ENCODE assay signal across 18 cellular contexts in the genomic region with DNA sequence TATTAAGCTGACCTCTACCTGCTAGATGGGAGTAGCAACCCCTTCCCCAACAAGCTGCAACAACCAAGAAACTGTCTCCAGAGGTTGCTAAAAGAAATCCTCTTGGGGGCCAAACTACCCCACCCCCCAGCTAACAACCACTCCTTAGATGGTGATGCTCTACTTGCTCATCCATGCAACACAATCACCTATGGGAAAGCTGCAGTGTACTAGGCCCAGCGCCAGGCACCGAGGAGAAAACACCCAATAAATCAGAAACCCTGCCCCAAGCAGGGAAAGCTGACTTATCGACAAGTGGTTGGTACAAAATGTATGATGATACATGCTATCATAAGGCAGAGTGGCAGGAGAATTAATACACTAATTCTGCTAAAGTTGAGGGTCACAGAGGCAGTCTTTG. TPM values are rescaled to one million over a fixed set of nuclear protein-coding genes. Genes with fewer than 3 reads are reported as not detected.
A peak's percentile ranks its signal among the peaks of the same experiment; 100 is the strongest.
DNase-seq lines count a peak whose midpoint lies in the region; ATAC-seq, FAIRE-seq and TF ChIP-seq lines count a peak whose summit lies in the region.
"Had no signal": no experiment of that assay in that cellular context is flagged by ENCODE, and none has a peak within 500 bp of the region (broad histone marks: within the 10 kb centered on the region; RNA-seq: fewer than 3 reads in every experiment).

No MANE protein-coding gene starts in this region.

- H3K36me3 ChIP-seq in Caco-2 (ENCODE audit: control insufficient read depth, insufficient read depth, low read length) = no peaks in the 10 kb centered on the region; the same call in 1 of the 2 replicates
- H3K36me3 ChIP-seq in keratinocyte (ENCODE audit: control insufficient read depth in 2 of 2, extremely low read depth in 1 of 2, insufficient read depth in 2 of 2, low read length in 2 of 2) = peaks cover 5 to 7% of the 10 kb centered on the region in 2 experiments
- no peaks in the 10 kb centered on the region for H3K36me3 ChIP-seq in CD8-positive, alpha-beta memory T cell (ENCODE audit: insufficient read depth, low read length)
- H3K36me3 ChIP-seq: SJCRH30 had no signal

- no peak for DNase-seq in Caco-2
- DNase-seq in EL = peak; percentile 33
- DNase-seq in SK-N-DZ (ENCODE audit: low spot score) = peak; percentile 20
- DNase-seq in keratinocyte (ENCODE audit: low read depth, low spot score) = no peak
- no peak for DNase-seq in CD8-positive, alpha-beta memory T cell
- no peak for DNase-seq in cerebellar cortex (ENCODE audit: low spot score)
- DNase-seq: C1 segment of cervical spinal cord; cortex of kidney; hypothalamus; NCI-H2107; retina; stimulated activated CD8-positive, alpha-beta memory T cell treated with anti-CD3 and anti-CD28 coated beads, Interleukin-4, amount 100 ng/mL, for 48 hours had no signal

- peak overlapping the region; percentile 86 for H3K27ac ChIP-seq in keratinocyte (ENCODE audit: control insufficient read depth, insufficient read depth, low read length)
- H3K27ac ChIP-seq in CD8-positive, alpha-beta memory T cell (ENCODE audit: low read depth, low read length) = no peak overlapping the region

- TF ChIP-seq CTCF in Caco-2 (IDR thresholded peaks at IDR 0.05; ENCODE audit: insufficient read depth in 1 of 2, low read depth in 1 of 2, low read length in 1 of 2, severe bottlenecking in 1 of 2, unreplicated experiment in 1 of 2) (no peak), keratinocyte (optimal IDR thresholded peaks at IDR 0.05 in 1 of 3, IDR thresholded peaks at IDR 0.05 in 1 of 3, conservative IDR thresholded peaks at IDR 0.05 in 1 of 3; ENCODE audit: extremely low read depth in 1 of 3, insufficient read depth in 2 of 3, low read length in 3 of 3) (no peak)

- H3K4me3 Mint-ChIP-seq in Caco-2 (ENCODE audit: unreplicated experiment) = no peak overlapping the region
- H3K4me3 Mint-ChIP-seq in CD8-positive, alpha-beta memory T cell = no peak overlapping the region
- H3K4me3 Mint-ChIP-seq: type B pancreatic cell had no signal

- no peak for ATAC-seq in GM21619 (IDR thresholded peaks at IDR 0.05; ENCODE audit: unreplicated experiment)
- ATAC-seq: left lobe of liver had no signal

- FAIRE-seq in keratinocyte (lab: Jason Lieb, UNC) = peak; percentile 62
- FAIRE-seq: GM12878, TTC549 had no signal

- peak overlapping the region; percentile 72 for H3K27ac Mint-ChIP-seq in Caco-2 (ENCODE audit: unreplicated experiment)
- peak overlapping the region in 1 of 8 donors; percentile 86 for H3K27ac Mint-ChIP-seq in CD8-positive, alpha-beta memory T cell

- H3K79me2 ChIP-seq in keratinocyte (ENCODE audit: control insufficient read depth, insufficient read depth, low read length) = peaks cover 21% of the 10 kb centered on the region

- H3K4me3 ChIP-seq in Caco-2 (ENCODE audit: low read depth, low read length) (no peak overlapping the region), keratinocyte (ENCODE audit: control insufficient read depth in 2 of 3, extremely low read depth in 1 of 3, insufficient read depth in 2 of 3, low read depth in 1 of 3, low read length in 3 of 3) (no peak overlapping the region)
- no peak overlapping the region for H3K4me3 ChIP-seq in CD8-positive, alpha-beta memory T cell (ENCODE audit: low read length)
- H3K4me3 ChIP-seq: GM12878, SJCRH30 had no signal

- H4K20me1 ChIP-seq in keratinocyte (ENCODE audit: control insufficient read depth, extremely low read depth, insufficient read depth, low read length) = no peaks in the 10 kb centered on the region

- POLR2A ChIA-PET in Caco-2 (lab: Charles Lee) = no interaction called here
- POLR2A ChIA-PET in CD8-positive, alpha-beta memory T cell (lab: Charles Lee) = no interaction called here

- CTCF ChIA-PET in Caco-2 (lab: Charles Lee) = interaction anchor here (0.7 kb wide), 1 partner anchor 27 kb away, joined by 3 read pairs; no protein-coding TSS in a partner anchor
- CTCF ChIA-PET in CD8-positive, alpha-beta memory T cell (lab: Charles Lee) = no interaction called here

- intact Hi-C loops in Caco-2 (cut with micrococcal nuclease; ENCODE audit: unreplicated experiment) = loop anchor here (5.0 kb wide), 2 partner anchors 862 to 1568 kb away; a partner anchor contains a TSS

- H3K4me1 Mint-ChIP-seq in Caco-2 (ENCODE audit: low read depth, unreplicated experiment) = peaks cover 46% of the 10 kb centered on the region
- peaks cover 27 to 55% (median 51%) of the 10 kb centered on the region in 3 donors for H3K4me1 Mint-ChIP-seq in CD8-positive, alpha-beta memory T cell

- H3K27me3 ChIP-seq in Caco-2 (replicated peaks; ENCODE audit: control insufficient read depth, insufficient read depth, low read length) (no peaks in the 10 kb centered on the region), keratinocyte (ENCODE audit: control insufficient read depth, extremely low read depth, insufficient read depth, low read length) (no peaks in the 10 kb centered on the region)
- H3K27me3 ChIP-seq in CD8-positive, alpha-beta memory T cell (ENCODE audit: insufficient read depth, low read length, poor library complexity, severe bottlenecking) = no peaks in the 10 kb centered on the region
- H3K27me3 ChIP-seq: SJCRH30 had no signal

- H3K9me3 ChIP-seq in Caco-2 (no peaks in the 10 kb centered on the region), keratinocyte (ENCODE audit: control insufficient read depth, low read depth, low read length) (no peaks in the 10 kb centered on the region)
- H3K9me3 ChIP-seq in CD8-positive, alpha-beta memory T cell (ENCODE audit: low read length) = no peaks in the 10 kb centered on the region
- H3K9me3 ChIP-seq: SJCRH30 had no signal

- H3K27me3 Mint-ChIP-seq in Caco-2 (ENCODE audit: insufficient read depth, unreplicated experiment) = no peaks in the 10 kb centered on the region
- H3K27me3 Mint-ChIP-seq in CD8-positive, alpha-beta memory T cell = no peaks in the 10 kb centered on the region
- H3K27me3 Mint-ChIP-seq: type B pancreatic cell had no signal

- BruUV-seq in Caco-2 (replicated peaks; lab: Mats Ljungman, UMichigan) = no TSS peak

- peaks cover 24% of the 10 kb centered on the region for H3K36me3 Mint-ChIP-seq in Caco-2 (ENCODE audit: insufficient read depth, unreplicated experiment)
- peaks cover 0 to 11% (median 4%) of the 10 kb centered on the region in 3 donors for H3K36me3 Mint-ChIP-seq in CD8-positive, alpha-beta memory T cell

- no peaks in the 10 kb centered on the region for H3K9me1 ChIP-seq in keratinocyte (ENCODE audit: control insufficient read depth, extremely low read depth, insufficient read depth, low read length)

- dilution Hi-C loops in keratinocyte (cut with MboI; ENCODE audit: extremely low pct_ligation_motif_present, low sequenced_read_pairs) = no loop called here

- no peak overlapping the region for H2AFZ ChIP-seq in keratinocyte (ENCODE audit: control insufficient read depth, low read length)

- H3K9me3 Mint-ChIP-seq in Caco-2 (ENCODE audit: unreplicated experiment) = no peaks in the 10 kb centered on the region
- no peaks in the 10 kb centered on the region for H3K9me3 Mint-ChIP-seq in CD8-positive, alpha-beta memory T cell
- H3K9me3 Mint-ChIP-seq: type B pancreatic cell had no signal

- peak overlapping the region; percentile 60 for H3K4me2 ChIP-seq in keratinocyte (ENCODE audit: control insufficient read depth, extremely low read depth, insufficient read depth, low read depth, low read length)

- H3K9ac ChIP-seq in keratinocyte (ENCODE audit: control insufficient read depth, extremely low read depth, insufficient read depth, low read length) = peak overlapping the region; percentile 28

- H3K4me1 ChIP-seq in Caco-2 = peaks cover 71% of the 10 kb centered on the region
- peaks cover 31% of the 10 kb centered on the region for H3K4me1 ChIP-seq in keratinocyte (ENCODE audit: control insufficient read depth, extremely low read depth, insufficient read depth, low read length)
- peaks cover 7% of the 10 kb centered on the region for H3K4me1 ChIP-seq in CD8-positive, alpha-beta memory T cell (ENCODE audit: insufficient read depth, low read length)

RNA-seq across cellular contexts. Expression of a gene that starts 17.3 kb away (rescaled TPM):
- 100 and 102 TPM in 2 replicates for total RNA-seq in Caco-2 (2022)
- 101 and 109 TPM in 2 replicates for polyA plus RNA-seq in SK-N-DZ (2014; cell fraction: cytosol; rRNA removed)
- polyA plus RNA-seq in SK-N-DZ (2014; cell fraction: nucleus; rRNA removed) = 68.9 and 75.0 TPM in 2 replicates
- polyA plus RNA-seq in keratinocyte = 21.0 to 29.4 TPM (median 25.2 TPM) in 3 replicates
- polyA plus RNA-seq in keratinocyte (2011; ENCODE audit: low read depth) = 17.9 TPM
- 18.9 and 28.4 TPM in 2 replicates for polyA plus RNA-seq in keratinocyte (2011; cell fraction: cytosol; rRNA removed)
- 29.5 and 32.2 TPM in 2 replicates for polyA plus RNA-seq in keratinocyte (2011; cell fraction: nucleus; rRNA removed)
- 13.1 and 19.7 TPM in 2 replicates for polyA plus RNA-seq in keratinocyte (2012; ENCODE audit: low replicate concordance)
- 10.1 to 26.7 TPM (median 18.1 TPM) in 3 replicates for polyA minus RNA-seq in keratinocyte
- 23.2 TPM for polyA minus RNA-seq in keratinocyte (2011; cell fraction: cytosol; rRNA and poly(A)+ RNA removed)
- polyA minus RNA-seq in keratinocyte (2011; cell fraction: nucleus; rRNA and poly(A)+ RNA removed) = 16.2 and 43.4 TPM in 2 replicates
- total RNA-seq in CD8-positive, alpha-beta memory T cell = 10 to 100 TPM; 10.8 to 13.8 TPM
- 9.7 TPM for polyA plus RNA-seq in CD8-positive, alpha-beta memory T cell

Comparison
In these comparisons a context has a peak if more than half of its experiments do, and no peak if none do; other contexts are left out.
1. DNase-seq: peak in EL (single experiment) and SK-N-DZ (single experiment); none in Caco-2 (0 of 2), keratinocyte (single experiment), CD8-positive, alpha-beta memory T cell (0 of 5) and cerebellar cortex (single experiment).